8 cellular contexts compared by ENCODE assay signal in the genomic region with DNA sequence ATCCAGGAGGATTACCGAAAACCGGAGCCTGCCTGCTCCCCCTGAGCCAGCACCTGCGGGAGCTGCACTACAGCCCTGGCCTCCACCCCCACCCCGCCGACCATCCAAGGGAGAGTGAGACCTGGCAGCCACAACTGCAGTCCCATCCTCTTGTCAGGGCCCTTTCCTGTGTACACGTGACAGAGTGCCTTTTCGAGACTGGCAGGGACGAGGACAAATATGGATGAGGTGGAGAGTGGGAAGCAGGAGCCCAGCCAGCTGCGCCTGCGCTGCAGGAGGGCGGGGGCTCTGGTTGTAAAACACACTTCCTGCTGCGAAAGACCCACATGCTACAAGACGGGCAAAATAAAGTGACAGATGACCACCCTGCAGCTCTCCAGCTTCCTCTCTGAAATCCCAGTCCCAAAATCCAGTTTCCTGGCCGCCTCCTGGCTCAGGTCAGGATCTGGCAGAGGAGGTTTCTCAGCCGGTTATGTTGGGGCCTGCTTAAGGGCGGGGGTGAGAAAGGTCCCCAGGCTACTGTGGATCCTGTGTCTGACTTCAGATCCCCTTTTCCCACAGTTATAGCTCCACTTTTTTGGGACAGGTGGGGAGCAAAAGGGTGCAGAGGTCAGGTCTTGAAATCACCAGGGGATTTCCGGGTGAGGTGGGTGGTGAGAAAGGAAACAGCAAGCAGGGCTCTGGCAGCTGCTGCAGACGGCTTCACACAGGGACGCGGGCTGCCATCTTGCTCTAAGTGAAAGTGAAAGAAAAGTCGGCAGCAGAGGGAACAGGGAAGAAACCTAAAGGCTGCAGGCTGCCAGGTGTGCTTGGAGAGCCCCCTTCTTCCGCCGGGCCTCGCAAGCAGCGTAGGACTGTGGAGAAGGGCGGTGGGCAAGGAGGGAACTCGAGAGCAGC.
DNase-seq lines count a peak whose midpoint lies in the region; ATAC-seq and TF ChIP-seq lines count a peak whose summit lies in the region.

TAPBPL (plus strand) TSS at position 695 of the 897 bp plus-strand sequence. CDS start 207 bp downstream, outside the sequence.

- peak; percentile 38 for ATAC-seq in HG02588 (IDR thresholded peaks at IDR 0.05; ENCODE audit: unreplicated experiment)

- no peak for TF ChIP-seq CTCF in astrocyte of the spinal cord (IDR thresholded peaks at IDR 0.05; ENCODE audit: low read depth, low read length)

- H3K27me3 ChIP-seq in HAP-1 (ENCODE audit: low read depth) = no peaks in the 10 kb centered on the region

- H3K4me3 ChIP-seq in astrocyte of the spinal cord (ENCODE audit: low read depth, low read length) (peak within 1 kb of the TSS; percentile 54), HAP-1 (no peak within 1 kb of the TSS; the same call in 1 of the 2 replicates)

- DNase-seq in GM04503 (ENCODE audit: low read depth) (peak; percentile 60), NCI-H1694 (lab: John Stamatoyannopoulos, UW) (peak; percentile 96), T-helper 9 cell (peak; percentile 66), astrocyte of the spinal cord (ENCODE audit: low read depth, low spot score) (peak; percentile 76), hippocampal formation (lab: John Stamatoyannopoulos, UW) (peak; percentile 85 to 87), retina (peak; percentile 93), HAP-1 (ENCODE audit: low spot score in 2 of 2) (no peak)

- H3K9me3 ChIP-seq in HAP-1 = no peaks in the 10 kb centered on the region

- no peaks in the 10 kb centered on the region for H3K36me3 ChIP-seq in HAP-1 (replicated peaks)

- peaks cover 8% of the 10 kb centered on the region; the same call in 1 of the 2 replicates for H3K4me1 ChIP-seq in HAP-1

- in situ Hi-C loops in astrocyte of the spinal cord (cut with HindIII; ENCODE audit: low sequenced_read_pairs) = loop anchor here (25.0 kb wide), 1 partner anchor 139 kb away; the partner anchor contains the start of gene PLEKHG6
- in situ Hi-C loops in HAP-1 (cut with MboI; ENCODE audit: low sequenced_read_pairs) = loop anchor here (10.0 kb wide), 1 partner anchor 387 kb away; no protein-coding TSS in a partner anchor

Comparison
In these comparisons a context has a peak if more than half of its experiments do, and no peak if none do; other contexts are left out.
1. DNase-seq: peak in GM04503 (single experiment), NCI-H1694 (single experiment), T-helper 9 cell (single experiment), astrocyte of the spinal cord (single experiment), hippocampal formation (2 of 2) and retina (single experiment); none in HAP-1 (0 of 2).